In the genomic region with DNA sequence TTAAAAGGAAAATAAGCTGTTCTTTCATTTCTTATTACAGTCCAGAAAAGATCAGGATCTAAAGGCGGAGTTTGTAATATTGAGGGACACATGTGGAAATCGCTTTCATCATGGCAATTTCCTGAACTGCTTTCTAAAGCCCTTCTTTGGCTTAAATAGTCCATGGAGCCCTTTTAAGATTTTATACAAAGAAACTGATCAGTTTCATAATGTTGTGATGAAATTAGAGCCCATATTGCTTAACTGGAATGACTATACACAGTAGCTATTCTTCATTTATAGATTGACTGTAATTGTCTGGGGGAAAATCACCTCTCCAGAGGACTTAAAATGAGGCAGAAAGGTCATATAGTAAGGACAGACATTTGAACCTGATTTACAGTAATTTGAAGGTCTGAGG, we compare ENCODE assay signal across 29 cellular contexts.
"Had no signal": no experiment of that assay in that cellular context is flagged by ENCODE, and none has a peak within 500 bp of the region (broad histone marks: within the 10 kb centered on the region; RNA-seq: fewer than 3 reads in every experiment).

No MANE protein-coding gene starts in this region.

- DNase-seq: activated B cell treated with CpG ODN at 0.5 μM for 24 hours; activated CD4-positive, alpha-beta T cell treated with anti-CD3 and anti-CD28 coated beads, Interleukin-2, amount 50 U/mL, for 1 hour; activated CD8-positive, alpha-beta memory T cell treated with anti-CD3 and anti-CD28 coated beads, Interleukin-2, amount 10 ng/mL, durations not matched to agents 7 days and 5 days; activated CD8-positive, alpha-beta T cell treated with anti-CD3 and anti-CD28 coated beads, Interleukin-2, amount 10 ng/mL, durations not matched to agents 7 days and 5 days; activated naive CD4-positive, alpha-beta T cell; activated T-cell treated with anti-CD3 and anti-CD28 coated beads, Interleukin-2, amount 50 U/mL, for 72 hours; adrenal gland; aorta; body of pancreas; effector memory CD8-positive, alpha-beta T cell; head of caudate nucleus; hippocampal formation; kidney; naive thymus-derived CD4-positive, alpha-beta T cell; ovary; right lobe of liver; small intestine; stimulated activated naive B cell treated with anti-CD40 and anti-IgM and Interleukin-4, amounts not matched to agents 10 μg/mL and 1 μg/mL and 100 μg/mL, for 72 hours; stomach; T-cell; thyroid gland; upper lobe of left lung had no signal

- H3K4me1 ChIP-seq: adrenal gland, body of pancreas, gastroesophageal sphincter, right lobe of liver, stomach, thyroid gland, upper lobe of left lung, vagina had no signal

- H3K4me1 Mint-ChIP-seq: activated B cell treated with CpG ODN at 0.5 μM for 24 hours; activated CD8-positive, alpha-beta memory T cell treated with anti-CD3 and anti-CD28 coated beads, Interleukin-2, amount 10 ng/mL, durations not matched to agents 7 days and 5 days; naive thymus-derived CD4-positive, alpha-beta T cell; stimulated activated naive B cell treated with anti-CD40 and anti-IgM and Interleukin-4, amounts not matched to agents 10 μg/mL and 1 μg/mL and 100 μg/mL, for 72 hours; T-cell had no signal

- H3K36me3 ChIP-seq: adrenal gland, gastroesophageal sphincter, ovary, right lobe of liver, stomach, thyroid gland, upper lobe of left lung, vagina had no signal

- H3K4me3 ChIP-seq: adrenal gland, body of pancreas, coronary artery, gastroesophageal sphincter, ovary, right lobe of liver, stomach, thyroid gland, upper lobe of left lung, vagina had no signal

- ATAC-seq: activated CD8-positive, alpha-beta memory T cell treated with anti-CD3 and anti-CD28 coated beads, Interleukin-2, amount 10 ng/mL, durations not matched to agents 7 days and 5 days; activated CD8-positive, alpha-beta T cell treated with anti-CD3 and anti-CD28 coated beads, Interleukin-2, amount 10 ng/mL, durations not matched to agents 7 days and 5 days; activated naive CD4-positive, alpha-beta T cell treated with anti-CD3 and anti-CD28 coated beads, Interleukin-2, amount 50 U/mL, for 72 hours; activated T-cell treated with anti-CD3 and anti-CD28 coated beads, Interleukin-2, amount 50 U/mL, for 72 hours; body of pancreas; effector memory CD8-positive, alpha-beta T cell; gastroesophageal sphincter; naive thymus-derived CD4-positive, alpha-beta T cell; right lobe of liver; stimulated activated naive B cell treated with anti-CD40 and anti-IgM and Interleukin-4, amounts not matched to agents 10 μg/mL and 1 μg/mL and 100 μg/mL, for 72 hours; T-cell had no signal

- H3K27ac ChIP-seq: adrenal gland, body of pancreas, coronary artery, gastroesophageal sphincter, ovary, right lobe of liver, stomach, thyroid gland, upper lobe of left lung, vagina had no signal

- H3K9me3 Mint-ChIP-seq: activated T-cell treated with anti-CD3 and anti-CD28 coated beads, Interleukin-2, amount 50 U/mL, for 72 hours; effector memory CD8-positive, alpha-beta T cell had no signal

- H3K9me3 ChIP-seq: adrenal gland, body of pancreas, gastroesophageal sphincter, ovary, right lobe of liver, thyroid gland, vagina had no signal

- H3K36me3 Mint-ChIP-seq: activated CD8-positive, alpha-beta memory T cell treated with anti-CD3 and anti-CD28 coated beads, Interleukin-2, amount 10 ng/mL, durations not matched to agents 7 days and 5 days; activated naive CD4-positive, alpha-beta T cell treated with anti-CD3 and anti-CD28 coated beads, Interleukin-2, amount 50 U/mL, for 72 hours; mesothelial cell of epicardium; naive thymus-derived CD4-positive, alpha-beta T cell; stimulated activated naive B cell treated with anti-CD40 and anti-IgM and Interleukin-4, amounts not matched to agents 10 μg/mL and 1 μg/mL and 100 μg/mL, for 72 hours; T-cell had no signal

- H3K27me3 Mint-ChIP-seq: activated B cell treated with CpG ODN at 0.5 μM for 24 hours; activated CD8-positive, alpha-beta memory T cell treated with anti-CD3 and anti-CD28 coated beads, Interleukin-2, amount 10 ng/mL, durations not matched to agents 7 days and 5 days; effector memory CD8-positive, alpha-beta T cell; progenitor cell of endocrine pancreas; stimulated activated naive B cell treated with anti-CD40 and anti-IgM and Interleukin-4, amounts not matched to agents 10 μg/mL and 1 μg/mL and 100 μg/mL, for 72 hours had no signal

- H3K4me3 Mint-ChIP-seq: activated B cell treated with CpG ODN at 0.5 μM for 24 hours; activated CD8-positive, alpha-beta memory T cell treated with anti-CD3 and anti-CD28 coated beads, Interleukin-2, amount 10 ng/mL, durations not matched to agents 7 days and 5 days; activated CD8-positive, alpha-beta T cell treated with anti-CD3 and anti-CD28 coated beads, Interleukin-2, amount 10 ng/mL, durations not matched to agents 7 days and 5 days; activated T-cell treated with anti-CD3 and anti-CD28 coated beads, Interleukin-2, amount 50 U/mL, for 72 hours; effector memory CD8-positive, alpha-beta T cell; mesothelial cell of epicardium; naive thymus-derived CD4-positive, alpha-beta T cell; stimulated activated naive B cell treated with anti-CD40 and anti-IgM and Interleukin-4, amounts not matched to agents 10 μg/mL and 1 μg/mL and 100 μg/mL, for 72 hours; T-cell; T-helper 2 cell treated with Interferon-gamma antibody and Interleukin-4, amounts not matched to agents 5 μg/mL and 100 μg/mL, for 36 hours had no signal

- H3K27me3 ChIP-seq: adrenal gland, body of pancreas, gastroesophageal sphincter, ovary, right lobe of liver, stomach, thyroid gland, upper lobe of left lung, vagina had no signal
